In genomic region chr9:34989056-34989945, GRCh38 we compare ENCODE assay signal across 8 cellular contexts. TPM values are rescaled to one million over a fixed set of nuclear protein-coding genes. Genes with fewer than 3 reads are reported as not detected.
A peak's percentile ranks its signal among the peaks of the same experiment; 100 is the strongest.
DNase-seq lines count a peak whose midpoint lies in the region; ATAC-seq and TF ChIP-seq lines count a peak whose summit lies in the region.

DNAJB5 (plus strand) TSS chr9:34989745; CDS start chr9:34990631, 886 bp downstream.

- DNase-seq in NCI-H526 (lab: John Stamatoyannopoulos, UW) (peak; percentile 98), coronary artery (ENCODE audit: low spot score) (peak; percentile 100)
- peak; percentile 98 for DNase-seq in activated CD4-positive, alpha-beta T cell treated with anti-CD3 and anti-CD28 coated beads, Interleukin-2, amount 10 ng/mL, durations not matched to agents 7 days and 5 days
- peak; percentile 83 to 94 (median 88) for DNase-seq in stimulated activated CD4-positive, alpha-beta T cell treated with anti-CD3 and anti-CD28 coated beads, Interleukin-1b, Interleukin-23, amount 100 ng/mL, for 24 hours (ENCODE audit: low read depth in 4 of 4, low spot score in 1 of 4)

- H3K4me3 ChIP-seq in BLaER1 treated with 17β-estradiol and CSF1 and Interleukin-3, amounts not matched to agents 10 nM and 100 nM: peak within 1 kb of the TSS; percentile 73 to 93 (median 82)
- peak within 1 kb of the TSS; percentile 97 for H3K4me3 ChIP-seq in coronary artery

- no peak for TF ChIP-seq CTCF in coronary artery (IDR thresholded peaks at IDR 0.05)

- no peaks in the 10 kb centered on the region for H3K36me3 Mint-ChIP-seq in activated CD4-positive, alpha-beta T cell treated with anti-CD3 and anti-CD28 coated beads, Interleukin-2, amount 10 ng/mL, durations not matched to agents 7 days and 5 days (ENCODE audit: low read depth)

- H3K27ac ChIP-seq in BLaER1 treated with 17β-estradiol and CSF1 and Interleukin-3, amounts not matched to agents 10 nM and 100 nM: peak within 1 kb of the TSS; percentile 77 to 97 (median 85)
- H3K27ac ChIP-seq in coronary artery: peak within 1 kb of the TSS; percentile 97 to 99
- peak within 1 kb of the TSS; percentile 96 for H3K27ac ChIP-seq in layer of hippocampus (ENCODE audit: low read depth, low read length)

- peak within 1 kb of the TSS; percentile 90 to 99 (median 94) for H3K4me2 ChIP-seq in BLaER1 treated with 17β-estradiol and CSF1 and Interleukin-3, amounts not matched to agents 10 nM and 100 nM

- H3K4me1 Mint-ChIP-seq in activated CD4-positive, alpha-beta T cell treated with anti-CD3 and anti-CD28 coated beads, Interleukin-2, amount 10 ng/mL, durations not matched to agents 7 days and 5 days: peaks cover 58% of the 10 kb centered on the region

- H3K4me3 Mint-ChIP-seq in activated CD4-positive, alpha-beta T cell treated with anti-CD3 and anti-CD28 coated beads, Interleukin-2, amount 10 ng/mL, durations not matched to agents 7 days and 5 days: peak within 1 kb of the TSS; percentile 88

- H3K9me3 Mint-ChIP-seq in activated CD4-positive, alpha-beta T cell treated with anti-CD3 and anti-CD28 coated beads, Interleukin-2, amount 10 ng/mL, durations not matched to agents 7 days and 5 days: no peaks in the 10 kb centered on the region

- peaks cover 0 to 5% (median 0%) of the 10 kb centered on the region in 11 experiments; a peak in 1 of 22 replicates for H4K20me1 ChIP-seq in BLaER1 treated with 17β-estradiol and CSF1 and Interleukin-3, amounts not matched to agents 10 nM and 100 nM

- H3K4me1 ChIP-seq in BLaER1 treated with 17β-estradiol and CSF1 and Interleukin-3, amounts not matched to agents 10 nM and 100 nM: peaks cover 67 to 89% (median 84%) of the 10 kb centered on the region in 10 experiments

- no peaks in the 10 kb centered on the region for H3K27me3 Mint-ChIP-seq in activated CD4-positive, alpha-beta T cell treated with anti-CD3 and anti-CD28 coated beads, Interleukin-2, amount 10 ng/mL, durations not matched to agents 7 days and 5 days

- H3K9ac ChIP-seq in BLaER1 treated with 17β-estradiol and CSF1 and Interleukin-3, amounts not matched to agents 10 nM and 100 nM: peak within 1 kb of the TSS; percentile 81 to 98 (median 88)

- H3K27ac Mint-ChIP-seq in activated CD4-positive, alpha-beta T cell treated with anti-CD3 and anti-CD28 coated beads, Interleukin-2, amount 10 ng/mL, durations not matched to agents 7 days and 5 days: peak within 1 kb of the TSS; percentile 92

- H3K36me3 ChIP-seq in BLaER1 treated with 17β-estradiol and CSF1 and Interleukin-3, amounts not matched to agents 10 nM and 100 nM: no peaks in the 10 kb centered on the region

- H3K27me3 ChIP-seq in BLaER1 treated with 17β-estradiol and CSF1 and Interleukin-3, amounts not matched to agents 10 nM and 100 nM: no peaks in the 10 kb centered on the region
- H3K27me3 ChIP-seq in layer of hippocampus (ENCODE audit: control insufficient read depth, insufficient read depth, low read length): no peaks in the 10 kb centered on the region

- CTCF ChIA-PET in activated CD4-positive, alpha-beta T cell treated with anti-CD3 and anti-CD28 coated beads, Interleukin-2, amount 10 ng/mL, durations not matched to agents 7 days and 5 days (lab: Charles Lee): interaction anchor here (0.7 to 1.4 kb wide), 5 partner anchors 16 to 497 kb away, joined by 3 to 4 read pairs (median 3); no protein-coding TSS in a partner anchor

- POLR2A ChIA-PET in activated CD4-positive, alpha-beta T cell treated with anti-CD3 and anti-CD28 coated beads, Interleukin-2, amount 10 ng/mL, durations not matched to agents 7 days and 5 days (lab: Charles Lee): interaction anchor here (0.6 to 0.7 kb wide), 2 partner anchors 125 to 573 kb away, joined by 3 to 4 read pairs; no protein-coding TSS in a partner anchor

- H3K9me3 ChIP-seq in BLaER1 treated with 17β-estradiol and CSF1 and Interleukin-3, amounts not matched to agents 10 nM and 100 nM (replicated peaks in 1 of 11): no peaks in the 10 kb centered on the region

- ATAC-seq in GM19328 (IDR thresholded peaks at IDR 0.05; ENCODE audit: unreplicated experiment): peak; percentile 89
- ATAC-seq in HG03469 (IDR thresholded peaks at IDR 0.05; ENCODE audit: unreplicated experiment): peak; percentile 70

RNA-seq across cellular contexts. Expression of gene DNAJB5, which starts in this region (rescaled TPM):
- 1 to 10 TPM; 3.5 to 4.6 TPM for total RNA-seq in activated CD4-positive, alpha-beta T cell treated with anti-CD3 and anti-CD28 coated beads, Interleukin-2, amount 10 ng/mL, durations not matched to agents 7 days and 5 days

Comparison
In these comparisons a context has a peak if more than half of its experiments do, and no peak if none do; other contexts are left out.
1. Peak in every context shown above with its lines: DNase-seq, ATAC-seq, H3K4me3 ChIP-seq and H3K27ac ChIP-seq.